16 cellular contexts compared by ENCODE assay signal in the genomic region with DNA sequence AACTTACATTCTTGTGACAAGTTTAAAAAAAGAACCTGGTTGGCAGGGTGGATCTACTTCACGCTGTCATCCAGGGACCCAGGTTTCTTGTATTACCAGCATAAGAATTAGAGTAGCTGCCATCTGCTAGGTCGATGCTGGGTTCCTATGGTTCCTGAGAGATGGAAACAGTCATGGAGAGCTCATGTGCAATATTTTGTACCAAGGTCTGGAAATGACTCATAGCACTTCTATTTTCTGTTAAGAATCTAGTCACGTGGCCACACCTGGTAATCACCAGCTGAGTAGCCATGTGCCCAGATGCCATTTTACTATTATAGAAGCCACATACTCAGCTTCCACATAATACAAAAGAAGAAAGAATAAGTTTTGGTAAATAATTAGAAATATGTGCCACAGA.
"Had no signal": no experiment of that assay in that cellular context is flagged by ENCODE, and none has a peak within 500 bp of the region (broad histone marks: within the 10 kb centered on the region; RNA-seq: fewer than 3 reads in every experiment).

No MANE protein-coding gene starts in this region.

- DNase-seq: activated CD4-positive, alpha-beta T cell treated with anti-CD3 and anti-CD28 coated beads for 4 hours; activated CD8-positive, alpha-beta T cell treated with anti-CD3 and anti-CD28 coated beads for 36 hours; activated gamma-delta T cell treated with Interleukin-2 at 50 U/mL for 16 hours; activated naive CD8-positive, alpha-beta T cell treated with anti-CD3 and anti-CD28 coated beads, Interleukin-2, amount 10 ng/mL, durations not matched to agents 7 days and 5 days; activated T-cell treated with anti-CD3 and anti-CD28 coated beads, Interleukin-2, amount 50 U/mL, for 4 hours; cortex of kidney; effector CD4-positive, alpha-beta T cell; head of caudate nucleus; immature natural killer cell; ovary; sigmoid colon; spleen; T-cell had no signal

- H3K4me3 Mint-ChIP-seq: activated CD8-positive, alpha-beta T cell treated with anti-CD3 and anti-CD28 coated beads for 36 hours; activated naive CD8-positive, alpha-beta T cell treated with anti-CD3 and anti-CD28 coated beads, Interleukin-2, amount 10 ng/mL, durations not matched to agents 7 days and 5 days; activated T-cell treated with anti-CD3 and anti-CD28 coated beads, Interleukin-2, amount 50 U/mL, for 4 hours; brain; immature natural killer cell; mesothelial cell of epicardium; T-cell had no signal

- H3K4me3 ChIP-seq: ovary, sigmoid colon, spleen, thoracic aorta had no signal

- H3K9me3 ChIP-seq: ovary, sigmoid colon, spleen, thoracic aorta had no signal

- ATAC-seq: activated CD8-positive, alpha-beta T cell treated with anti-CD3 and anti-CD28 coated beads for 36 hours; activated T-cell treated with anti-CD3 and anti-CD28 coated beads, Interleukin-2, amount 50 U/mL, for 4 hours; T-cell had no signal

- H3K36me3 ChIP-seq: ovary, sigmoid colon, spleen, thoracic aorta had no signal

- H3K27me3 ChIP-seq: ovary, sigmoid colon, spleen had no signal

- H3K27me3 Mint-ChIP-seq: activated CD8-positive, alpha-beta T cell treated with anti-CD3 and anti-CD28 coated beads for 36 hours; activated naive CD8-positive, alpha-beta T cell treated with anti-CD3 and anti-CD28 coated beads, Interleukin-2, amount 10 ng/mL, durations not matched to agents 7 days and 5 days; T-cell had no signal

- H3K27ac ChIP-seq: ovary, sigmoid colon, spleen, thoracic aorta had no signal

- H3K27ac Mint-ChIP-seq: activated CD8-positive, alpha-beta T cell treated with anti-CD3 and anti-CD28 coated beads for 36 hours; activated naive CD8-positive, alpha-beta T cell treated with anti-CD3 and anti-CD28 coated beads, Interleukin-2, amount 10 ng/mL, durations not matched to agents 7 days and 5 days; immature natural killer cell; mesothelial cell of epicardium; T-cell had no signal

- H3K36me3 Mint-ChIP-seq: brain, mesothelial cell of epicardium, T-cell had no signal

- H3K9me3 Mint-ChIP-seq: activated T-cell treated with anti-CD3 and anti-CD28 coated beads, Interleukin-2, amount 50 U/mL, for 4 hours; mesothelial cell of epicardium; T-cell had no signal
